ENCODE assay signal across 21 cellular contexts in genomic region chr22:26486394-26486793, GRCh38. TPM values are rescaled to one million over a fixed set of nuclear protein-coding genes. Genes with fewer than 3 reads are reported as not detected.
DNase-seq lines count a peak whose midpoint lies in the region; ATAC-seq and TF ChIP-seq lines count a peak whose summit lies in the region.
"Had no signal": no experiment of that assay in that cellular context is flagged by ENCODE, and none has a peak within 500 bp of the region (broad histone marks: within the 10 kb centered on the region; RNA-seq: fewer than 3 reads in every experiment).

No MANE protein-coding gene starts in this region.

- CTCF ChIA-PET in SK-N-SH (lab: Yijun Ruan, JAX) (no interaction called here), HEK293T (lab: Yijun Ruan, JAX) (no interaction called here)
- CTCF ChIA-PET in CD4-positive, alpha-beta T cell (lab: Charles Lee), result no interaction called here

- peak overlapping the region; percentile 77 for H3K4me3 Mint-ChIP-seq in CD4-positive, alpha-beta T cell
- H3K4me3 Mint-ChIP-seq in activated T-helper 1 cell treated with anti-CD3 and anti-CD28 coated beads, Interleukin-12 subunit alpha, Interleukin-12 subunit beta, Interleukin-2, Interleukin-4 antibody, amounts not matched to agents 30 ng/mL and 10 ng/mL and 1 ng/mL, durations not matched to agents 14 hours and 24 hours and 36 hours, result peak overlapping the region; percentile 28
- peak overlapping the region; percentile 54 to 97 (median 95) for H3K4me3 Mint-ChIP-seq in nephron
- H3K4me3 Mint-ChIP-seq: HFFc6 had no signal

- no peak for TF ChIP-seq CTCF in SK-N-SH (IDR thresholded peaks at IDR 0.05)
- TF ChIP-seq CTCF in CD4-positive, alpha-beta T cell (IDR thresholded peaks at IDR 0.05), result no peak
- no peak for TF ChIP-seq CTCF in nephron (IDR thresholded peaks at IDR 0.05; ENCODE audit: unreplicated experiment in 3 of 3)
- no peak for TF ChIP-seq CTCF in left lung (IDR thresholded peaks at IDR 0.05)

- no peaks in the 10 kb centered on the region for H3K27me3 Mint-ChIP-seq in CD4-positive, alpha-beta T cell
- H3K27me3 Mint-ChIP-seq in activated T-helper 1 cell treated with anti-CD3 and anti-CD28 coated beads, Interleukin-12 subunit alpha, Interleukin-12 subunit beta, Interleukin-2, Interleukin-4 antibody, amounts not matched to agents 30 ng/mL and 10 ng/mL and 1 ng/mL, durations not matched to agents 14 hours and 24 hours and 36 hours (ENCODE audit: insufficient read depth), result no peaks in the 10 kb centered on the region
- no peaks in the 10 kb centered on the region for H3K27me3 Mint-ChIP-seq in nephron (ENCODE audit: low read depth)
- H3K27me3 Mint-ChIP-seq: activated CD4-positive, alpha-beta T cell treated with anti-CD3 and anti-CD28 coated beads, Interleukin-2, amount 10 ng/mL, durations not matched to agents 24 days and 14 days had no signal

- H3K9me3 ChIP-seq in SK-N-SH (no peaks in the 10 kb centered on the region), left lung (no peaks in the 10 kb centered on the region)
- H3K9me3 ChIP-seq in CD4-positive, alpha-beta T cell (ENCODE audit: control insufficient read depth, low read length), result no peaks in the 10 kb centered on the region
- H3K9me3 ChIP-seq: thoracic aorta had no signal

- H3K9me2 ChIP-seq in SK-N-SH, result no peaks in the 10 kb centered on the region

- H3K27ac Mint-ChIP-seq in CD4-positive, alpha-beta T cell, result peak overlapping the region; percentile 94
- no peak overlapping the region for H3K27ac Mint-ChIP-seq in activated T-helper 1 cell treated with anti-CD3 and anti-CD28 coated beads, Interleukin-12 subunit alpha, Interleukin-12 subunit beta, Interleukin-2, Interleukin-4 antibody, amounts not matched to agents 30 ng/mL and 10 ng/mL and 1 ng/mL, durations not matched to agents 14 hours and 24 hours and 36 hours
- peak overlapping the region; percentile 8 to 39 (median 22) for H3K27ac Mint-ChIP-seq in nephron

- H3K4me1 ChIP-seq in SK-N-SH (ENCODE audit: control insufficient read depth in 1 of 2, insufficient read depth in 2 of 2, low read depth in 1 of 2, low read length in 1 of 2) (peaks cover 4 to 21% of the 10 kb centered on the region in 2 experiments; a peak in 3 of 4 replicates), left lung (peaks cover 9 to 43% of the 10 kb centered on the region in 2 donors)

- H3K4me2 ChIP-seq in SK-N-SH, result 0 out of 2 replicates have a peak overlapping the region, but pooled peaks have one; percentile 28

- no peak overlapping the region for H3K4me3 ChIP-seq in SK-N-SH (ENCODE audit: low read depth in 2 of 2, low read length in 1 of 2)
- H3K4me3 ChIP-seq in left lung, result no peak overlapping the region
- H3K4me3 ChIP-seq: thoracic aorta had no signal

- peaks cover 7% of the 10 kb centered on the region for H3F3A ChIP-seq in SK-N-SH (replicated peaks; ENCODE audit: insufficient read depth)

- intact Hi-C loops in CD4-positive, alpha-beta T cell (cut with DNase I, micrococcal nuclease), result no loop called here
- intact Hi-C loops in activated T-helper 1 cell treated with anti-CD3 and anti-CD28 coated beads, Interleukin-12 subunit alpha, Interleukin-12 subunit beta, Interleukin-2, Interleukin-4 antibody, amounts not matched to agents 30 ng/mL and 10 ng/mL and 1 ng/mL, durations not matched to agents 14 hours and 24 hours and 36 hours (cut with micrococcal nuclease), result no loop called here
- intact Hi-C loops in left lung (cut with DNase I), result no loop called here

- no peak overlapping the region for H3K9ac ChIP-seq in SK-N-SH

- no peak for ATAC-seq in SK-N-SH treated with all-trans-retinoic acid at 6 μM for 48 hours
- no peak for ATAC-seq in CD4-positive, alpha-beta T cell (ENCODE audit: poor library complexity)
- no peak for ATAC-seq in left lung
- ATAC-seq: left lobe of liver, PC-3 had no signal

- H3K4me1 Mint-ChIP-seq in CD4-positive, alpha-beta T cell (ENCODE audit: low read depth), result peaks cover 49% of the 10 kb centered on the region
- H3K4me1 Mint-ChIP-seq in activated T-helper 1 cell treated with anti-CD3 and anti-CD28 coated beads, Interleukin-12 subunit alpha, Interleukin-12 subunit beta, Interleukin-2, Interleukin-4 antibody, amounts not matched to agents 30 ng/mL and 10 ng/mL and 1 ng/mL, durations not matched to agents 14 hours and 24 hours and 36 hours (ENCODE audit: low read depth), result peaks cover 44% of the 10 kb centered on the region
- H3K4me1 Mint-ChIP-seq in nephron, result peaks cover 45% of the 10 kb centered on the region

- no peaks in the 10 kb centered on the region for H3K27me3 ChIP-seq in SK-N-SH (ENCODE audit: insufficient read depth)
- no peaks in the 10 kb centered on the region for H3K27me3 ChIP-seq in CD4-positive, alpha-beta T cell (ENCODE audit: control insufficient read depth, insufficient read depth, low read length)
- H3K27me3 ChIP-seq in left lung, result no peaks in the 10 kb centered on the region

- H3K79me2 ChIP-seq in SK-N-SH (ENCODE audit: insufficient read depth), result peaks cover 54% of the 10 kb centered on the region

- DNase-seq in SK-N-SH (no peak), left lung (no peak), HEK293T (ENCODE audit: extremely low spot score) (no peak)
- no peak for DNase-seq in CD4-positive, alpha-beta T cell
- no peak for DNase-seq in activated T-helper 1 cell treated with anti-CD3 and anti-CD28 coated beads, Interleukin-12 subunit alpha, Interleukin-12 subunit beta, Interleukin-2, Interleukin-4 antibody, amounts not matched to agents 30 ng/mL and 10 ng/mL and 1 ng/mL, durations not matched to agents 14 hours and 24 hours and 36 hours (ENCODE audit: low spot score)
- DNase-seq in activated effector memory CD4-positive, alpha-beta T cell treated with anti-CD3 and anti-CD28 coated beads, Interleukin-2, amount 50 U/mL, for 16 hours, result no peak
- DNase-seq: activated CD4-positive, alpha-beta T cell treated with anti-CD3 and anti-CD28 coated beads, Interleukin-2, amount 10 ng/mL, durations not matched to agents 24 days and 14 days; activated CD8-positive, alpha-beta memory T cell treated with anti-CD3 and anti-CD28 coated beads, Interleukin-2, amount 50 U/mL, for 4 hours; HFFc6; NCI-H1105; NCI-H2029 treated with DMSO at 0.1 percent for 48 hours; PC-3; SIG-M5; T-helper 1 cell had no signal

- no peak overlapping the region for H3K27ac ChIP-seq in SK-N-SH (ENCODE audit: low read depth in 2 of 2, low read length in 1 of 2)
- H3K27ac ChIP-seq in CD4-positive, alpha-beta T cell (ENCODE audit: low read depth, low read length), result no peak overlapping the region
- H3K27ac ChIP-seq in left lung, result no peak overlapping the region
- H3K27ac ChIP-seq: 22Rv1, epithelial cell of prostate, thoracic aorta had no signal

- POLR2A ChIA-PET in SK-N-SH (lab: Yijun Ruan, JAX) (no interaction called here), HEK293T (lab: Yijun Ruan, JAX) (no interaction called here)
- POLR2A ChIA-PET in CD4-positive, alpha-beta T cell (lab: Charles Lee), result no interaction called here

- peaks cover 64% of the 10 kb centered on the region for H3K36me3 Mint-ChIP-seq in CD4-positive, alpha-beta T cell (ENCODE audit: low read depth)
- peaks cover 20% of the 10 kb centered on the region for H3K36me3 Mint-ChIP-seq in activated T-helper 1 cell treated with anti-CD3 and anti-CD28 coated beads, Interleukin-12 subunit alpha, Interleukin-12 subunit beta, Interleukin-2, Interleukin-4 antibody, amounts not matched to agents 30 ng/mL and 10 ng/mL and 1 ng/mL, durations not matched to agents 14 hours and 24 hours and 36 hours (ENCODE audit: low read depth)
- peaks cover 27% of the 10 kb centered on the region for H3K36me3 Mint-ChIP-seq in nephron (ENCODE audit: low read depth)

- H3K36me3 ChIP-seq in SK-N-SH (replicated peaks in 1 of 2; ENCODE audit: control insufficient read depth in 1 of 2, insufficient read depth in 2 of 2, low read length in 1 of 2) (peaks cover 12 to 36% of the 10 kb centered on the region in 2 experiments), left lung (peaks cover 0 to 49% of the 10 kb centered on the region in 2 donors)

- no peaks in the 10 kb centered on the region for H4K20me1 ChIP-seq in SK-N-SH (ENCODE audit: insufficient read depth)

- no peak for TF ChIP-seq EP300 in SK-N-SH (IDR thresholded peaks at IDR 0.05; ENCODE audit: borderline replicate concordance in 1 of 2, low read depth in 1 of 2, low read length in 1 of 2)

- no peaks in the 10 kb centered on the region for H3K9me3 Mint-ChIP-seq in CD4-positive, alpha-beta T cell
- no peaks in the 10 kb centered on the region for H3K9me3 Mint-ChIP-seq in activated T-helper 1 cell treated with anti-CD3 and anti-CD28 coated beads, Interleukin-12 subunit alpha, Interleukin-12 subunit beta, Interleukin-2, Interleukin-4 antibody, amounts not matched to agents 30 ng/mL and 10 ng/mL and 1 ng/mL, durations not matched to agents 14 hours and 24 hours and 36 hours
- H3K9me3 Mint-ChIP-seq in nephron, result no peaks in the 10 kb centered on the region
- H3K9me3 Mint-ChIP-seq: activated CD4-positive, alpha-beta T cell treated with anti-CD3 and anti-CD28 coated beads, Interleukin-2, amount 10 ng/mL, durations not matched to agents 24 days and 14 days; HFFc6; mesothelial cell of epicardium had no signal

- H2AFZ ChIP-seq in SK-N-SH (ENCODE audit: low read depth), result no peak overlapping the region

- no peak for TF ChIP-seq RAD21 in SK-N-SH (IDR thresholded peaks at IDR 0.05; ENCODE audit: low read length)

- 92% methylated on average over 5 of the region's 5 CpGs for WGBS in SK-N-SH (ENCODE audit: low lambda C conversion rate)

RNA-seq across cellular contexts. Expression of gene SRRD, which starts 2.7 kb away (rescaled TPM):
- 12.9 and 18.0 TPM in 2 replicates for polyA plus RNA-seq in SK-N-SH (2012; rRNA removed)
- 20.8 and 25.6 TPM in 2 replicates for polyA plus RNA-seq in SK-N-SH (2012; cell fraction: cytosol; rRNA removed)
- 7.2 and 8.4 TPM in 2 replicates for polyA plus RNA-seq in SK-N-SH (2012; cell fraction: nucleus; rRNA removed)
- total RNA-seq in CD4-positive, alpha-beta T cell, result 10 to 100 TPM; 25.8 to 27.2 TPM
- 29.2 and 34.8 TPM in 2 replicates for total RNA-seq in activated T-helper 1 cell treated with anti-CD3 and anti-CD28 coated beads, Interleukin-12 subunit alpha, Interleukin-12 subunit beta, Interleukin-2, Interleukin-4 antibody, amounts not matched to agents 30 ng/mL and 10 ng/mL and 1 ng/mL, durations not matched to agents 14 hours and 24 hours and 36 hours
- 10 to 100 TPM; 18.5 to 19.2 TPM for total RNA-seq in left lung

RNA-seq across cellular contexts. Expression of gene HPS4, which starts 2.8 kb away (rescaled TPM):
- 22.5 and 28.3 TPM in 2 replicates for polyA plus RNA-seq in SK-N-SH (2012; rRNA removed)
- 17.2 and 18.4 TPM in 2 replicates for polyA plus RNA-seq in SK-N-SH (2012; cell fraction: cytosol; rRNA removed)
- 76.6 and 90.5 TPM in 2 replicates for polyA plus RNA-seq in SK-N-SH (2012; cell fraction: nucleus; rRNA removed)
- 10 to 100 TPM; 61.6 to 67.0 TPM for total RNA-seq in CD4-positive, alpha-beta T cell
- total RNA-seq in activated T-helper 1 cell treated with anti-CD3 and anti-CD28 coated beads, Interleukin-12 subunit alpha, Interleukin-12 subunit beta, Interleukin-2, Interleukin-4 antibody, amounts not matched to agents 30 ng/mL and 10 ng/mL and 1 ng/mL, durations not matched to agents 14 hours and 24 hours and 36 hours, result 43.8 and 44.5 TPM in 2 replicates
- total RNA-seq in left lung, result 10 to 100 TPM; 25.4 to 30.1 TPM

RNA-seq across cellular contexts. Expression of gene TFIP11, which starts 25.9 kb away (rescaled TPM):
- polyA plus RNA-seq in SK-N-SH (2012; rRNA removed), result 32.8 and 37.5 TPM in 2 replicates
- 20.4 and 24.9 TPM in 2 replicates for polyA plus RNA-seq in SK-N-SH (2012; cell fraction: cytosol; rRNA removed)
- polyA plus RNA-seq in SK-N-SH (2012; cell fraction: nucleus; rRNA removed), result 64.2 and 79.7 TPM in 2 replicates
- total RNA-seq in CD4-positive, alpha-beta T cell, result 100 to 1,000 TPM; 111 TPM
- total RNA-seq in activated T-helper 1 cell treated with anti-CD3 and anti-CD28 coated beads, Interleukin-12 subunit alpha, Interleukin-12 subunit beta, Interleukin-2, Interleukin-4 antibody, amounts not matched to agents 30 ng/mL and 10 ng/mL and 1 ng/mL, durations not matched to agents 14 hours and 24 hours and 36 hours, result 57.2 and 58.1 TPM in 2 replicates
- total RNA-seq in left lung, result 10 to 100 TPM; 32.1 to 39.2 TPM

RNA-seq across cellular contexts. Expression of gene ASPHD2, which starts 57.3 kb away (rescaled TPM):
- polyA plus RNA-seq in SK-N-SH (2012; rRNA removed), result 2.1 and 2.2 TPM in 2 replicates
- 1.6 and 2.1 TPM in 2 replicates for polyA plus RNA-seq in SK-N-SH (2012; cell fraction: cytosol; rRNA removed)
- polyA plus RNA-seq in SK-N-SH (2012; cell fraction: nucleus; rRNA removed), result 1.1 and 1.3 TPM in 2 replicates
- total RNA-seq in CD4-positive, alpha-beta T cell, result under 1 TPM; 0.70 to 0.85 TPM
- 23.4 and 23.5 TPM in 2 replicates for total RNA-seq in activated T-helper 1 cell treated with anti-CD3 and anti-CD28 coated beads, Interleukin-12 subunit alpha, Interleukin-12 subunit beta, Interleukin-2, Interleukin-4 antibody, amounts not matched to agents 30 ng/mL and 10 ng/mL and 1 ng/mL, durations not matched to agents 14 hours and 24 hours and 36 hours
- total RNA-seq in left lung, result 1 to 10 TPM; 1.3 to 2.1 TPM

Comparison
In these comparisons a context has a peak if more than half of its experiments do, and no peak if none do; other contexts are left out.
1. H3K4me3 Mint-ChIP-seq: peak in every context shown above with its lines; median percentile 95 in nephron; 77 in CD4-positive, alpha-beta T cell; 28 in activated T-helper 1 cell treated with anti-CD3 and anti-CD28 coated beads, Interleukin-12 subunit alpha, Interleukin-12 subunit beta, Interleukin-2, Interleukin-4 antibody, amounts not matched to agents 30 ng/mL and 10 ng/mL and 1 ng/mL, durations not matched to agents 14 hours and 24 hours and 36 hours.